ENCODE assay signal across 1 cellular context in genomic region chr1:21338568-21339401, GRCh38.
TF ChIP-seq lines count a peak whose summit lies in the region.

No MANE protein-coding gene starts in this region.

TF ChIP-seq in HEK293, 187 proteins besides CTCF, POLR2A, EP300 and RAD21 (continued from another document and continues in another):
- no peak for TF ChIP-seq ZNF416 (tag by site-specific recombination; IDR thresholded peaks at IDR 0.05)
- no peak for TF ChIP-seq MYNN (tag by site-specific recombination; IDR thresholded peaks at IDR 0.05; ENCODE audit: borderline replicate concordance)
- no peak for TF ChIP-seq ZNF366 (tag by site-specific recombination; conservative IDR thresholded peaks at IDR 0.05)
- peak; percentile 68 for TF ChIP-seq IKZF3 (tag by site-specific recombination; IDR thresholded peaks at IDR 0.05)
- TF ChIP-seq KLF17 (tag by site-specific recombination; IDR thresholded peaks at IDR 0.05): peak; percentile 98
- peak; percentile 73 for TF ChIP-seq BCL11A (tag by site-specific recombination; IDR thresholded peaks at IDR 0.05; ENCODE audit: low read depth)
- TF ChIP-seq ZNF324 (tag by site-specific recombination; IDR thresholded peaks at IDR 0.05): 0 out of 2 replicates have a peak, but pooled peaks have one; percentile 39
- TF ChIP-seq ZNF362 (tag by site-specific recombination; IDR thresholded peaks at IDR 0.05): no peak
- TF ChIP-seq ZBTB48 (tag by site-specific recombination; IDR thresholded peaks at IDR 0.05): peak; percentile 74
- no peak for TF ChIP-seq ZNF423 (tag by site-specific recombination; IDR thresholded peaks at IDR 0.05)
- TF ChIP-seq PRDM4 (tag by site-specific recombination; IDR thresholded peaks at IDR 0.05): 0 out of 2 replicates have a peak, but pooled peaks have one; percentile 6
- peak; percentile 20; the same call in 1 of the 2 replicates for TF ChIP-seq ZNF10 (tag by site-specific recombination; IDR thresholded peaks at IDR 0.05)
- no peak for TF ChIP-seq ZNF221 (tag by site-specific recombination; IDR thresholded peaks at IDR 0.05; ENCODE audit: borderline replicate concordance)
- peak; percentile 80 for TF ChIP-seq EGR2 (tag by site-specific recombination; IDR thresholded peaks at IDR 0.05; ENCODE audit: low read depth)
- peak; percentile 62; the same call in 1 of the 2 replicates for TF ChIP-seq ZNF2 (tag by site-specific recombination; IDR thresholded peaks at IDR 0.05)
- TF ChIP-seq ZNF561 (tag by site-specific recombination; IDR thresholded peaks at IDR 0.05; ENCODE audit: borderline replicate concordance): peak; percentile 79; the same call in 1 of the 2 replicates
- peak; percentile 89 for TF ChIP-seq GLIS1 (tag by site-specific recombination; IDR thresholded peaks at IDR 0.05)
- TF ChIP-seq KLF16 (tag by site-specific recombination; IDR thresholded peaks at IDR 0.05): peak; percentile 66
- TF ChIP-seq ZNF391 (tag by site-specific recombination; IDR thresholded peaks at IDR 0.05; ENCODE audit: borderline replicate concordance, low read depth): peak; percentile 48; the same call in 1 of the 2 replicates
- peak; percentile 54; the same call in 1 of the 2 replicates for TF ChIP-seq ZEB2 (tag by site-specific recombination; IDR thresholded peaks at IDR 0.05)
- TF ChIP-seq ZNF239 (tag by site-specific recombination; IDR thresholded peaks at IDR 0.05): no peak
- TF ChIP-seq ZFP69B (tag by site-specific recombination; IDR thresholded peaks at IDR 0.05): peak; percentile 31; the same call in 1 of the 2 replicates
- no peak for TF ChIP-seq ZNF404 (tag by site-specific recombination; IDR thresholded peaks at IDR 0.05)
- peak; percentile 76 for TF ChIP-seq ZNF398 (tag by site-specific recombination; IDR thresholded peaks at IDR 0.05)
- TF ChIP-seq KLF1 (tag by site-specific recombination; IDR thresholded peaks at IDR 0.05): peak; percentile 97
- peak; percentile 45; the same call in 1 of the 2 replicates for TF ChIP-seq KLF9 (tag by site-specific recombination; IDR thresholded peaks at IDR 0.05; ENCODE audit: low read depth)
- TF ChIP-seq ZSCAN5A (tag by site-specific recombination; IDR thresholded peaks at IDR 0.05): peak; percentile 48; the same call in 1 of the 2 replicates
- no peak for TF ChIP-seq HOXC10 (CRISPR knock-in tag; IDR thresholded peaks at IDR 0.05)
- peak; percentile 46 for TF ChIP-seq PRDM10 (tag by site-specific recombination; IDR thresholded peaks at IDR 0.05)
- no peak for TF ChIP-seq RBAK (tag by site-specific recombination; IDR thresholded peaks at IDR 0.05)
- TF ChIP-seq ZSCAN16 (tag by site-specific recombination; IDR thresholded peaks at IDR 0.05): peak; percentile 67; the same call in 1 of the 2 replicates
- peak; percentile 100 for TF ChIP-seq WT1 (tag by site-specific recombination; IDR thresholded peaks at IDR 0.05)
- TF ChIP-seq ZNF692 (tag by site-specific recombination; IDR thresholded peaks at IDR 0.05): peak; percentile 52
- TF ChIP-seq SP2 (tag by site-specific recombination; IDR thresholded peaks at IDR 0.05): peak; percentile 56
- no peak for TF ChIP-seq ZNF48 (tag by site-specific recombination; IDR thresholded peaks at IDR 0.05)
- TF ChIP-seq ZNF670 (tag by site-specific recombination; IDR thresholded peaks at IDR 0.05; ENCODE audit: low read depth): no peak
- 0 out of 2 replicates have a peak, but pooled peaks have one; percentile 0 for TF ChIP-seq GFI1B (tag by site-specific recombination; IDR thresholded peaks at IDR 0.05)
- peak; percentile 98 for TF ChIP-seq OSR2 (tag by site-specific recombination; IDR thresholded peaks at IDR 0.05)
- TF ChIP-seq ZNF580 (tag by site-specific recombination; IDR thresholded peaks at IDR 0.05): peak; percentile 10; the same call in 1 of the 2 replicates
- TF ChIP-seq GLIS2 (tag by site-specific recombination; IDR thresholded peaks at IDR 0.05): peak; percentile 46; the same call in 1 of the 2 replicates
- TF ChIP-seq ZNF341 (tag by site-specific recombination; IDR thresholded peaks at IDR 0.05; ENCODE audit: low read depth): peak; percentile 64
- 0 out of 2 replicates have a peak, but pooled peaks have one; percentile 11 for TF ChIP-seq ZNF146 (tag by site-specific recombination; IDR thresholded peaks at IDR 0.05)
- TF ChIP-seq ZNF600 (tag by site-specific recombination; IDR thresholded peaks at IDR 0.05): peak; percentile 91
- peak; percentile 92 for TF ChIP-seq PATZ1 (tag by site-specific recombination; IDR thresholded peaks at IDR 0.05)
- 0 out of 2 replicates have a peak, but pooled peaks have one; percentile 44 for TF ChIP-seq KLF8 (tag by site-specific recombination; IDR thresholded peaks at IDR 0.05)
- TF ChIP-seq ZBTB20 (tag by site-specific recombination; IDR thresholded peaks at IDR 0.05): peak; percentile 14; the same call in 1 of the 2 replicates
